ENCODE assay signal across 24 cellular contexts in genomic region chr20:64199395-64199794, GRCh38. TPM values are rescaled to one million over a fixed set of nuclear protein-coding genes. Genes with fewer than 3 reads are reported as not detected.
"Had no signal": no experiment of that assay in that cellular context is flagged by ENCODE, and none has a peak within 500 bp of the region (broad histone marks: within the 10 kb centered on the region; RNA-seq: fewer than 3 reads in every experiment).

No MANE protein-coding gene starts in this region.

- H3K4me3 ChIP-seq: SJSA1, SK-N-MC had no signal

- DNase-seq: IMR-90, Kasumi-1, MM.1S, NCI-H1092 treated with DMSO at 0.1 percent for 48 hours, NCI-H1436, NCI-H187, NCI-H2029, NCI-H2081 treated with DMSO at 0.1 percent for 48 hours, NCI-H2171, NCI-H226, NCI-H446, NCI-H510A, NCI-H524 treated with DMSO at 0.1 percent for 48 hours, NCI-H69, NCI-H774, Right ventricle myocardium superior, RPMI8226, SIG-M5 had no signal

- FAIRE-seq: RCC 7860 had no signal

- H3K9me3 ChIP-seq: SJSA1 had no signal

- H3K27ac ChIP-seq: HL-60, KMS-11, SJSA1, SK-N-MC had no signal

- H3K4me2 ChIP-seq: KMS-11 had no signal

- H3K9ac ChIP-seq: KMS-11 had no signal

- H3K4me1 ChIP-seq: SJSA1 had no signal

- H3K36me3 ChIP-seq: SJSA1 had no signal

RNA-seq across cellular contexts. Expression of gene MYT1, which starts 35.1 kb away (rescaled TPM):
- total RNA-seq: IMR-90, M059J, SJSA1 had no signal
- polyA plus RNA-seq: IMR-90 had no signal
